In the genomic region with DNA sequence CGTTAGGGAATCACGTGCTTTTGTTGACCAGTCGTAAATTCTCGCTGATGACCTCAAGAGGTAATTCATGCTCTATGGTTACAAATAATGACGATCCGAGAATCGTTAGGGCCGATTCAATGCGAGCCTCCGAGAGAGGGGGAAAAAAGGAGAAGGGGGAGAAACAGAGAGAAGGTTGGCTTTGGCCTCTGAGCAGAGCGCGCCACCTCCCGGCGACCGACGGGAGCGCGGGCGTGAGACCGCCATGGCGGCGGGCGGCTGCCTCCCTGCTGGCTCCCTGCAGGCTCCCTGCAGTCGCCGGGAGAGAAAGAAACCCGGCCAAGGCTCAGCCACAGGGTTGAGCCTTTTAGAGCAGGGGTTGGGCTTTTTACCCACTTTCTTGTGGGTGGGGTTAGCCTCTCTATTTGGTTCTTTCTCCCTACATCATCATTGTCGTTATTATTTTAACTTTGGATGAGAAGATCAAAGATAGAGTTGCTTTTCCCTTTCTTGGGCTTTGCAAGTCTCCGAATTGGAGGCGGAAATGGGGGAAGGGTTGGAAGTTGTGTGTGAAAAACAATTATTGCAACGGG, we compare ENCODE assay signal across 8 cellular contexts. TPM values are rescaled to one million over a fixed set of nuclear protein-coding genes. Genes with fewer than 3 reads are reported as not detected.
A peak's percentile ranks its signal among the peaks of the same experiment; 100 is the strongest.
DNase-seq lines count a peak whose midpoint lies in the region; ATAC-seq and TF ChIP-seq lines count a peak whose summit lies in the region.

No MANE protein-coding gene starts in this region.

- no peaks in the 10 kb centered on the region for H3K9me2 ChIP-seq in hepatocyte (replicated peaks; ENCODE audit: insufficient read depth)

- POLR2A ChIA-PET in activated naive CD8-positive, alpha-beta T cell treated with anti-CD3 and anti-CD28 coated beads, Interleukin-2, amount 10 ng/mL, durations not matched to agents 7 days and 5 days (lab: Charles Lee), result interaction anchor here (0.8 to 1.2 kb wide), 3 partner anchors 12 to 544 kb away, joined by 3 read pairs; no protein-coding TSS in a partner anchor

- peak overlapping the region; percentile 92 for H3K4me2 ChIP-seq in hepatocyte

- no peaks in the 10 kb centered on the region for H3K9me3 Mint-ChIP-seq in activated naive CD8-positive, alpha-beta T cell treated with anti-CD3 and anti-CD28 coated beads, Interleukin-2, amount 10 ng/mL, durations not matched to agents 7 days and 5 days

- ATAC-seq in activated naive CD8-positive, alpha-beta T cell treated with anti-CD3 and anti-CD28 coated beads, Interleukin-2, amount 10 ng/mL, durations not matched to agents 7 days and 5 days (ENCODE audit: low read depth), result peak; percentile 48
- ATAC-seq in GM19397 (IDR thresholded peaks at IDR 0.05; ENCODE audit: unreplicated experiment), result no peak

- H2AFZ ChIP-seq in hepatocyte, result no peak overlapping the region

- 3% methylated on average over 25 of the region's 30 CpGs for WGBS in hepatocyte (ENCODE audit: low lambda C conversion rate, missing lambda C conversion rate)
- WGBS in spleen, 5 donors, result 4 to 6% (median 6%) methylated on average over 29 to 30 of the region's 30 CpGs

- peaks cover 32% of the 10 kb centered on the region for H3K4me1 Mint-ChIP-seq in activated naive CD8-positive, alpha-beta T cell treated with anti-CD3 and anti-CD28 coated beads, Interleukin-2, amount 10 ng/mL, durations not matched to agents 7 days and 5 days

- TF ChIP-seq CTCF in GM12864 (IDR thresholded peaks at IDR 0.05; ENCODE audit: low read depth, low read length, missing control alignments) (peak; percentile 99), hepatocyte (IDR thresholded peaks at IDR 0.05; ENCODE audit: poor library complexity) (peak; percentile 92), spleen (IDR thresholded peaks at IDR 0.05 in 8 of 11, conservative IDR thresholded peaks at IDR 0.05 in 3 of 11) (peak; percentile 86 to 96 (median 91))

- H3K4me3 Mint-ChIP-seq in activated naive CD8-positive, alpha-beta T cell treated with anti-CD3 and anti-CD28 coated beads, Interleukin-2, amount 10 ng/mL, durations not matched to agents 7 days and 5 days, result peak overlapping the region; percentile 84

- H3K27ac ChIP-seq in hepatocyte (no peak overlapping the region), spleen (peak overlapping the region in 4 of 8 donors; percentile 76 to 85 (median 82))

- H3K27ac Mint-ChIP-seq in activated naive CD8-positive, alpha-beta T cell treated with anti-CD3 and anti-CD28 coated beads, Interleukin-2, amount 10 ng/mL, durations not matched to agents 7 days and 5 days, result no peak overlapping the region

- no peaks in the 10 kb centered on the region for H3K79me2 ChIP-seq in hepatocyte

- DNase-seq in GM12864 (ENCODE audit: low read depth) (no peak), NCI-H1092 (lab: John Stamatoyannopoulos, UW) (peak; percentile 98), T follicular helper cell (ENCODE audit: low read depth) (peak; percentile 69), hepatocyte (ENCODE audit: low spot score) (peak; percentile 85), spleen (peak; percentile 92), NCI-H1048 (lab: John Stamatoyannopoulos, UW) (no peak)
- DNase-seq in activated naive CD8-positive, alpha-beta T cell treated with anti-CD3 and anti-CD28 coated beads, Interleukin-2, amount 10 ng/mL, durations not matched to agents 7 days and 5 days, result peak; percentile 93

- TF ChIP-seq POLR2A in spleen (IDR thresholded peaks at IDR 0.05), result no peak

- H3K27me3 ChIP-seq in hepatocyte (peaks cover 94% of the 10 kb centered on the region), spleen (replicated peaks in 1 of 7) (peaks cover 4 to 100% (median 87%) of the 10 kb centered on the region in 7 donors)

- no peaks in the 10 kb centered on the region for H4K20me1 ChIP-seq in hepatocyte (ENCODE audit: insufficient read depth, poor library complexity, severe bottlenecking)

- peak overlapping the region; percentile 49 for H3K4me3 ChIP-seq in GM12864 (ENCODE audit: low read depth, low read length)
- H3K4me3 ChIP-seq in hepatocyte, result no peak overlapping the region
- peak overlapping the region in 5 of 8 donors; percentile 14 to 67 (median 36) for H3K4me3 ChIP-seq in spleen

- H3K36me3 Mint-ChIP-seq in activated naive CD8-positive, alpha-beta T cell treated with anti-CD3 and anti-CD28 coated beads, Interleukin-2, amount 10 ng/mL, durations not matched to agents 7 days and 5 days, result no peaks in the 10 kb centered on the region

- H3K27me3 Mint-ChIP-seq in activated naive CD8-positive, alpha-beta T cell treated with anti-CD3 and anti-CD28 coated beads, Interleukin-2, amount 10 ng/mL, durations not matched to agents 7 days and 5 days, result peaks cover 91% of the 10 kb centered on the region

- H3K4me1 ChIP-seq in hepatocyte (ENCODE audit: insufficient read depth) (peaks cover 4% of the 10 kb centered on the region), spleen (peaks cover 19 to 90% (median 58%) of the 10 kb centered on the region in 6 donors)

- no peaks in the 10 kb centered on the region for H3K36me3 ChIP-seq in hepatocyte (replicated peaks; ENCODE audit: insufficient read depth, low read depth)
- no peaks in the 10 kb centered on the region for H3K36me3 ChIP-seq in spleen

- H3K9me3 ChIP-seq in hepatocyte (ENCODE audit: low read depth) (no peaks in the 10 kb centered on the region), spleen (no peaks in the 10 kb centered on the region)

- intact Hi-C loops in spleen (cut with DNase I; ENCODE audit: low total_unique reads), result loop anchor here (5.0 kb wide), 1 partner anchor 242 kb away; no protein-coding TSS in a partner anchor

RNA-seq across cellular contexts. Expression of gene HOXB5, which starts 0.3 kb away (rescaled TPM):
- total RNA-seq in activated naive CD8-positive, alpha-beta T cell treated with anti-CD3 and anti-CD28 coated beads, Interleukin-2, amount 10 ng/mL, durations not matched to agents 7 days and 5 days, result not detected
- total RNA-seq in hepatocyte (0.27 and 0.36 TPM in 2 replicates), spleen (1 to 10 TPM in 3 of 7 donors, under 1 TPM in 4; 0.43 to 2.6 (median 0.67) TPM)
- polyA plus RNA-seq in hepatocyte (3.3 and 4.4 TPM in 2 replicates), spleen (1 to 10 TPM in 2 of 3 donors, under 1 TPM in 1; 0.91 to 1.5 (median 1.3) TPM)

RNA-seq across cellular contexts. Expression of gene HOXB3, which starts 3.9 kb away (rescaled TPM):
- total RNA-seq in activated naive CD8-positive, alpha-beta T cell treated with anti-CD3 and anti-CD28 coated beads, Interleukin-2, amount 10 ng/mL, durations not matched to agents 7 days and 5 days, result 10 to 100 TPM; 10.5 to 13.6 TPM
- total RNA-seq in hepatocyte (1.8 and 5.9 TPM in 2 replicates), spleen (10 to 100 TPM in 4 of 7 donors, 1 to 10 TPM in 3; 6.8 to 23.1 (median 10.4) TPM)
- polyA plus RNA-seq in hepatocyte (1.8 and 4.0 TPM in 2 replicates), spleen (1 to 10 TPM; 3.6 to 7.8 (median 6.5) TPM)

RNA-seq across cellular contexts. Expression of gene HOXB6, which starts 10.9 kb away (rescaled TPM):
- total RNA-seq in activated naive CD8-positive, alpha-beta T cell treated with anti-CD3 and anti-CD28 coated beads, Interleukin-2, amount 10 ng/mL, durations not matched to agents 7 days and 5 days, result not detected
- total RNA-seq in hepatocyte, result 4.1 and 4.8 TPM in 2 replicates
- 7.7 and 12.9 TPM in 2 replicates for polyA plus RNA-seq in hepatocyte
- total RNA-seq in spleen, result 1 to 10 TPM; 1.2 to 4.5 (median 3.3) TPM
- polyA plus RNA-seq in spleen, result 1 to 10 TPM; 1.7 to 3.4 (median 2.1) TPM

RNA-seq across cellular contexts. Expression of gene HOXB4, which starts 15.8 kb away (rescaled TPM):
- total RNA-seq in activated naive CD8-positive, alpha-beta T cell treated with anti-CD3 and anti-CD28 coated beads, Interleukin-2, amount 10 ng/mL, durations not matched to agents 7 days and 5 days, result 1 to 10 TPM; 5.3 to 6.4 TPM
- total RNA-seq in hepatocyte, result 1.4 and 2.2 TPM in 2 replicates
- 1.8 and 2.0 TPM in 2 replicates for polyA plus RNA-seq in hepatocyte
- total RNA-seq in spleen, result 1 to 10 TPM; 1.9 to 6.4 (median 3.6) TPM
- 1 to 10 TPM; 2.3 to 2.7 (median 2.4) TPM for polyA plus RNA-seq in spleen

RNA-seq across cellular contexts. Expression of gene HOXB7, which starts 16.9 kb away (rescaled TPM):
- 1 to 10 TPM in 1 of 2 experiments, under 1 TPM in 1; 0.80 to 1.0 TPM for total RNA-seq in activated naive CD8-positive, alpha-beta T cell treated with anti-CD3 and anti-CD28 coated beads, Interleukin-2, amount 10 ng/mL, durations not matched to agents 7 days and 5 days
- 4.1 and 6.7 TPM in 2 replicates for total RNA-seq in hepatocyte
- polyA plus RNA-seq in hepatocyte, result 13.7 and 15.9 TPM in 2 replicates
- 1 to 10 TPM; 1.3 to 3.5 (median 2.7) TPM for total RNA-seq in spleen
- polyA plus RNA-seq in spleen, result 1 to 10 TPM; 3.2 to 7.5 (median 3.3) TPM

Comparison
In these comparisons a context has a peak if more than half of its experiments do, and no peak if none do; other contexts are left out.
1. DNase-seq: peak in NCI-H1092 (single experiment), T follicular helper cell (single experiment), activated naive CD8-positive, alpha-beta T cell treated with anti-CD3 and anti-CD28 coated beads, Interleukin-2, amount 10 ng/mL, durations not matched to agents 7 days and 5 days (single experiment), hepatocyte (single experiment) and spleen (single experiment); none in GM12864 (single experiment) and NCI-H1048 (single experiment).
2. Peak in every context shown above with its lines, with median percentiles within 50 percentile points of each other: CTCF ChIP-seq.